ENCODE assay signal across 21 cellular contexts in genomic region chr3:66041116-66041515, GRCh38. TPM values are rescaled to one million over a fixed set of nuclear protein-coding genes. Genes with fewer than 3 reads are reported as not detected.
DNase-seq lines count a peak whose midpoint lies in the region; ATAC-seq and TF ChIP-seq lines count a peak whose summit lies in the region.
"Had no signal": no experiment of that assay in that cellular context is flagged by ENCODE, and none has a peak within 500 bp of the region (broad histone marks: within the 10 kb centered on the region; RNA-seq: fewer than 3 reads in every experiment).

No MANE protein-coding gene starts in this region.

- H3K4me3 ChIP-seq in SK-N-SH (ENCODE audit: low read depth in 2 of 2, low read length in 1 of 2): no peak overlapping the region
- H3K4me3 ChIP-seq in astrocyte of the cerebellum (ENCODE audit: low read depth, low read length): no peak overlapping the region
- H3K4me3 ChIP-seq in foreskin fibroblast (ENCODE audit: low read depth in 1 of 2, low read length in 2 of 2): no peak overlapping the region
- H3K4me3 ChIP-seq: hepatocyte, spleen had no signal

- peaks cover 16 to 20% of the 10 kb centered on the region in 2 experiments; a peak in 3 of 4 replicates for H3K4me1 ChIP-seq in SK-N-SH (ENCODE audit: control insufficient read depth in 1 of 2, insufficient read depth in 2 of 2, low read depth in 1 of 2, low read length in 1 of 2)

- TF ChIP-seq RAD21 in SK-N-SH (IDR thresholded peaks at IDR 0.05; ENCODE audit: low read length): no peak

- peak in 1 of 2 experiments; percentile 34; a peak in 1 of 4 replicates for TF ChIP-seq EP300 in SK-N-SH (IDR thresholded peaks at IDR 0.05; ENCODE audit: borderline replicate concordance in 1 of 2, low read depth in 1 of 2, low read length in 1 of 2)

- DNase-seq in SK-N-SH (no peak), astrocyte of the cerebellum (ENCODE audit: low read depth) (peak; percentile 44), foreskin fibroblast (peak; percentile 55 to 78), COR-L47 (lab: John Stamatoyannopoulos, UW) (no peak), GM10248 (ENCODE audit: extremely low spot score) (no peak)
- DNase-seq in stimulated activated CD4-positive, alpha-beta T cell treated with anti-CD3 and anti-CD28 coated beads, Interleukin-4, amount 100 ng/mL, for 1 hour: no peak
- DNase-seq: activated CD4-positive, alpha-beta memory T cell treated with anti-CD3 and anti-CD28 coated beads, Interleukin-2, amount 10 ng/mL, durations not matched to agents 7 days and 5 days; activated CD4-positive, CD25-positive, alpha-beta regulatory T cell; amygdala; NCI-H1417; NCI-H2107; spleen; T1000 had no signal

- H4K20me1 ChIP-seq in SK-N-SH (ENCODE audit: insufficient read depth): peaks cover 5% of the 10 kb centered on the region; the same call in 1 of the 2 replicates

- no peaks in the 10 kb centered on the region for H3K27me3 ChIP-seq in SK-N-SH (ENCODE audit: insufficient read depth)
- H3K27me3 ChIP-seq: hepatocyte had no signal

- CTCF ChIA-PET in SK-N-SH (lab: Yijun Ruan, JAX) (interaction anchor here (1.5 kb wide), 1 partner anchor 98 kb away, joined by 4 read pairs; no protein-coding TSS in a partner anchor), GM10248 (lab: Yijun Ruan, JAX) (no interaction called here)

- peaks cover 18% of the 10 kb centered on the region for H3F3A ChIP-seq in SK-N-SH (replicated peaks; ENCODE audit: insufficient read depth)

- peaks cover 23% of the 10 kb centered on the region for H3K79me2 ChIP-seq in SK-N-SH (ENCODE audit: insufficient read depth)

- POLR2A ChIA-PET in SK-N-SH (lab: Yijun Ruan, JAX): no interaction called here
- POLR2A ChIA-PET in GM10248 (lab: Yijun Ruan, JAX): interaction anchor here (0.6 kb wide), 1 partner anchor 186 kb away, joined by 4 read pairs; no protein-coding TSS in a partner anchor

- WGBS in SK-N-SH (ENCODE audit: low lambda C conversion rate): 0% methylated on average over 1 of the region's 1 CpG

- no peaks in the 10 kb centered on the region for H3K9me2 ChIP-seq in SK-N-SH

- in situ Hi-C loops in astrocyte of the cerebellum (cut with HindIII; ENCODE audit: low sequenced_read_pairs): loop anchor here (5.0 kb wide), 2 partner anchors 56 to 96 kb away; no protein-coding TSS in a partner anchor

- H3K4me2 ChIP-seq in SK-N-SH: peak overlapping the region; percentile 49; the same call in 1 of the 2 replicates
- H3K4me2 ChIP-seq: hepatocyte had no signal

- H3K27ac ChIP-seq in SK-N-SH (ENCODE audit: low read depth in 2 of 2, low read length in 1 of 2): peak overlapping the region in 1 of 2 experiments; percentile 60; a peak in 2 of 4 replicates
- H3K27ac ChIP-seq: 22Rv1, C4-2B, hepatocyte, neutrophil, RWPE1, spleen had no signal

- TF ChIP-seq CTCF in SK-N-SH (IDR thresholded peaks at IDR 0.05) (no peak), astrocyte of the cerebellum (IDR thresholded peaks at IDR 0.05; ENCODE audit: low read depth, low read length, missing control alignments) (no peak), foreskin fibroblast (IDR thresholded peaks at IDR 0.05; ENCODE audit: low read depth, low read length) (no peak), GM10248 (IDR thresholded peaks at IDR 0.05; ENCODE audit: control extremely low read depth, extremely low read depth, low read depth, missing control alignments) (no peak)

- H3K36me3 ChIP-seq in SK-N-SH (replicated peaks in 1 of 2; ENCODE audit: control insufficient read depth in 1 of 2, insufficient read depth in 2 of 2, low read length in 1 of 2): no peaks in the 10 kb centered on the region
- H3K36me3 ChIP-seq: neutrophil, spleen had no signal

- no peak overlapping the region for H2AFZ ChIP-seq in SK-N-SH (ENCODE audit: low read depth)
- H2AFZ ChIP-seq: hepatocyte had no signal

- ATAC-seq in SK-N-SH treated with all-trans-retinoic acid at 6 μM for 48 hours (no peak), GM21360 (IDR thresholded peaks at IDR 0.05; ENCODE audit: unreplicated experiment) (no peak)
- ATAC-seq: HCT116 had no signal

- no peak overlapping the region; the same call in 1 of the 2 replicates for H3K9ac ChIP-seq in SK-N-SH

- H3K9me3 ChIP-seq in SK-N-SH: no peaks in the 10 kb centered on the region
- H3K9me3 ChIP-seq: neutrophil, spleen had no signal

TF ChIP-seq in SK-N-SH, 30 proteins besides CTCF, POLR2A, EP300 and RAD21:
- TF ChIP-seq RXRA (IDR thresholded peaks at IDR 0.05; ENCODE audit: borderline replicate concordance, low read depth) (0 out of 2 replicates have a peak, but pooled peaks have one; percentile 14), MAX (IDR thresholded peaks at IDR 0.05; ENCODE audit: low read depth) (no peak), JUND (IDR thresholded peaks at IDR 0.05) (peak; percentile 72), YY1 (IDR thresholded peaks at IDR 0.05; ENCODE audit: low read depth) (no peak), MEF2A (IDR thresholded peaks at IDR 0.05; ENCODE audit: borderline replicate concordance, low read depth) (0 out of 2 replicates have a peak, but pooled peaks have one; percentile 24), PBX3 (IDR thresholded peaks at IDR 0.05) (peak; percentile 49; the same call in 1 of the 2 replicates), FOSL2 (IDR thresholded peaks at IDR 0.05; ENCODE audit: borderline replicate concordance, low read depth) (peak; percentile 65; the same call in 1 of the 2 replicates), TCF12 (IDR thresholded peaks at IDR 0.05) (peak; percentile 65)

TF ChIP-seq in SK-N-SH treated with all-trans-retinoic acid at 6 μM for 48 hours, 23 proteins besides CTCF, POLR2A, EP300 and RAD21:
- TF ChIP-seq BACH2 (CRISPR knock-in tag; IDR thresholded peaks at IDR 0.05; ENCODE audit: borderline replicate concordance) (no peak), CSRNP3 (CRISPR knock-in tag; IDR thresholded peaks at IDR 0.05) (no peak), CREB5 (CRISPR knock-in tag; IDR thresholded peaks at IDR 0.05; ENCODE audit: low read depth) (no peak), ZNF70 (CRISPR knock-in tag; IDR thresholded peaks at IDR 0.05) (no peak), TOX (CRISPR knock-in tag; IDR thresholded peaks at IDR 0.05; ENCODE audit: borderline replicate concordance) (no peak)

RNA-seq across cellular contexts. Expression of gene MAGI1, which starts 2.4 kb away (rescaled TPM):
- 10.3 and 11.1 TPM in 2 replicates for polyA plus RNA-seq in SK-N-SH (2012; rRNA removed)
- polyA plus RNA-seq in SK-N-SH (2012; cell fraction: cytosol; rRNA removed): 7.0 and 8.2 TPM in 2 replicates
- 21.6 and 25.4 TPM in 2 replicates for polyA plus RNA-seq in SK-N-SH (2012; cell fraction: nucleus; rRNA removed)

Comparison
In these comparisons a context has a peak if more than half of its experiments do, and no peak if none do; other contexts are left out.
1. DNase-seq: peak in astrocyte of the cerebellum (single experiment) and foreskin fibroblast (2 of 2); none in SK-N-SH (single experiment), stimulated activated CD4-positive, alpha-beta T cell treated with anti-CD3 and anti-CD28 coated beads, Interleukin-4, amount 100 ng/mL, for 1 hour (single experiment), COR-L47 (single experiment) and GM10248 (single experiment).